Comparison of ENCODE assay signal across 8 cellular contexts in genomic region chr6:36838896-36839818, GRCh38. TPM values are rescaled to one million over a fixed set of nuclear protein-coding genes. Genes with fewer than 3 reads are reported as not detected.
A peak's percentile ranks its signal among the peaks of the same experiment; 100 is the strongest.
DNase-seq lines count a peak whose midpoint lies in the region; ATAC-seq, FAIRE-seq and TF ChIP-seq lines count a peak whose summit lies in the region.

CPNE5 (minus strand) TSS chr6:36839444; CDS start chr6:36839377, 67 bp downstream.

- H3K4me1 ChIP-seq in DOHH2 (ENCODE audit: control insufficient read depth, low read length) (peaks cover 4% of the 10 kb centered on the region; the same call in 1 of the 2 replicates), PC-9 (replicated peaks; ENCODE audit: insufficient read depth) (no peaks in the 10 kb centered on the region), endothelial cell of umbilical vein (ENCODE audit: control insufficient read depth, extremely low read depth, insufficient read depth, low read length) (peaks cover 24% of the 10 kb centered on the region), neutrophil (ENCODE audit: control insufficient read depth in 1 of 2, insufficient read depth in 1 of 2, low read depth in 1 of 2, low read length in 1 of 2) (peaks cover 16 to 23% of the 10 kb centered on the region in 2 experiments)

- H3K4me3 ChIP-seq in DOHH2 (ENCODE audit: low read length) (peak within 1 kb of the TSS; percentile 48), PC-9 (peak within 1 kb of the TSS; percentile 33; the same call in 1 of the 2 replicates), endothelial cell of umbilical vein (replicated peaks in 1 of 3; ENCODE audit: insufficient read depth in 1 of 3, low read depth in 1 of 3, low read length in 3 of 3) (peak within 1 kb of the TSS; percentile 37 to 85 (median 62)), neutrophil (ENCODE audit: low read depth in 1 of 2, low read length in 1 of 2) (peak within 1 kb of the TSS; percentile 38 to 53)

- BruUV-seq in PC-9 (replicated peaks; lab: Mats Ljungman, UMichigan) (no TSS peak), endothelial cell of umbilical vein (replicated peaks; lab: Mats Ljungman, UMichigan) (TSS peak; percentile 38)

- POLR2A ChIA-PET in PC-9 (lab: Charles Lee; ENCODE audit: unreplicated experiment) (no interaction called here), endothelial cell of umbilical vein (lab: Charles Lee) (no interaction called here)

- no peaks in the 10 kb centered on the region for H3K9me3 ChIP-seq in DOHH2 (ENCODE audit: control insufficient read depth, insufficient read depth, low read length)
- H3K9me3 ChIP-seq in PC-9 (ENCODE audit: insufficient read depth, low read depth): no peaks in the 10 kb centered on the region
- no peaks in the 10 kb centered on the region for H3K9me3 ChIP-seq in endothelial cell of umbilical vein (replicated peaks; ENCODE audit: control insufficient read depth, insufficient read depth, low read length)
- no peaks in the 10 kb centered on the region for H3K9me3 ChIP-seq in neutrophil

- H4K20me1 ChIP-seq in DOHH2 (ENCODE audit: control insufficient read depth, insufficient read depth, low read depth, low read length) (no peaks in the 10 kb centered on the region), PC-9 (ENCODE audit: insufficient read depth) (no peaks in the 10 kb centered on the region), endothelial cell of umbilical vein (replicated peaks; ENCODE audit: control insufficient read depth, extremely low read depth, insufficient read depth, low read length) (no peaks in the 10 kb centered on the region)

- H3K27me3 ChIP-seq in DOHH2 (ENCODE audit: control insufficient read depth, low read length) (peaks cover 49% of the 10 kb centered on the region), PC-9 (ENCODE audit: insufficient read depth, low read depth) (peaks cover 14% of the 10 kb centered on the region), endothelial cell of umbilical vein (ENCODE audit: control insufficient read depth in 2 of 2, insufficient read depth in 2 of 2, low read length in 2 of 2) (no peaks in the 10 kb centered on the region), neutrophil (peaks cover 58% of the 10 kb centered on the region)

- ATAC-seq in HG02970 (IDR thresholded peaks at IDR 0.05; ENCODE audit: low FRiP score, unreplicated experiment) (no peak), GM21737 (IDR thresholded peaks at IDR 0.05; ENCODE audit: unreplicated experiment) (no peak)

- H3K9me2 ChIP-seq in DOHH2 (replicated peaks; ENCODE audit: control insufficient read depth, low read length) (no peaks in the 10 kb centered on the region), PC-9 (ENCODE audit: insufficient read depth) (no peaks in the 10 kb centered on the region)

- H3K9me1 ChIP-seq in endothelial cell of umbilical vein (replicated peaks; ENCODE audit: control insufficient read depth, extremely low read depth, insufficient read depth, low read length): no peaks in the 10 kb centered on the region

- no peak within 1 kb of the TSS for H2AFZ ChIP-seq in PC-9
- H2AFZ ChIP-seq in endothelial cell of umbilical vein (ENCODE audit: low read depth, low read length): peak within 1 kb of the TSS; percentile 48

- TF ChIP-seq POLR2A in endothelial cell of umbilical vein (IDR thresholded peaks at IDR 0.05; ENCODE audit: low read depth, low read length): no peak

- dilution Hi-C loops in endothelial cell of umbilical vein (cut with MboI; ENCODE audit: extremely low pct_ligation_motif_present, low sequenced_read_pairs): no loop called here

- H3K79me2 ChIP-seq in DOHH2 (ENCODE audit: control insufficient read depth, low read length) (no peaks in the 10 kb centered on the region), PC-9 (ENCODE audit: low read depth) (no peaks in the 10 kb centered on the region), endothelial cell of umbilical vein (ENCODE audit: control insufficient read depth, insufficient read depth, low read length) (no peaks in the 10 kb centered on the region)

- H3K36me3 ChIP-seq in DOHH2 (ENCODE audit: control insufficient read depth, low read length) (no peaks in the 10 kb centered on the region), PC-9 (ENCODE audit: low read depth) (no peaks in the 10 kb centered on the region), endothelial cell of umbilical vein (ENCODE audit: control insufficient read depth in 2 of 2, extremely low read depth in 1 of 2, insufficient read depth in 2 of 2, low read length in 2 of 2) (no peaks in the 10 kb centered on the region), neutrophil (no peaks in the 10 kb centered on the region)

- H3K9ac ChIP-seq in endothelial cell of umbilical vein (replicated peaks; ENCODE audit: extremely low read depth, insufficient read depth, low read length): peak within 1 kb of the TSS; percentile 69

- TF ChIP-seq CTCF in DOHH2 (IDR thresholded peaks at IDR 0.05; ENCODE audit: low read depth, low read length, poor library complexity, severe bottlenecking) (no peak), PC-9 (conservative IDR thresholded peaks at IDR 0.05) (no peak), endothelial cell of umbilical vein (IDR thresholded peaks at IDR 0.05; ENCODE audit: extremely low read depth in 1 of 2, insufficient read depth in 1 of 2, low read depth in 1 of 2, low read length in 2 of 2) (no peak), neutrophil (IDR thresholded peaks at IDR 0.05) (no peak)

- no peaks in the 10 kb centered on the region for H3F3A ChIP-seq in DOHH2 (ENCODE audit: control insufficient read depth, insufficient read depth)
- 0 out of 2 replicates have a peak, but pooled peaks cover 8% of the 10 kb centered on the region for H3F3A ChIP-seq in PC-9 (ENCODE audit: insufficient read depth, low read depth)

- H3K4me2 ChIP-seq in DOHH2 (ENCODE audit: low read length) (peak within 1 kb of the TSS; percentile 65), PC-9 (peak within 1 kb of the TSS; percentile 34; the same call in 1 of the 2 replicates), endothelial cell of umbilical vein (ENCODE audit: insufficient read depth, low read length) (peak within 1 kb of the TSS; percentile 80)

- H3K27ac ChIP-seq in DOHH2 (ENCODE audit: low read depth, low read length): no peak within 1 kb of the TSS
- H3K27ac ChIP-seq in PC-9: no peak within 1 kb of the TSS
- no peak within 1 kb of the TSS for H3K27ac ChIP-seq in endothelial cell of umbilical vein (ENCODE audit: insufficient read depth, low read depth, low read length)
- H3K27ac ChIP-seq in neutrophil: no peak within 1 kb of the TSS

- DNase-seq in PC-9 (no peak), endothelial cell of umbilical vein (ENCODE audit: low read depth, low spot score) (no peak), posterior vena cava (ENCODE audit: low spot score) (no peak), medulla oblongata (ENCODE audit: extremely low spot score) (no peak)

- CTCF ChIA-PET in PC-9 (lab: Charles Lee) (no interaction called here), endothelial cell of umbilical vein (lab: Charles Lee) (interaction anchor here (1.0 kb wide), 1 partner anchor 73 kb away, joined by 3 read pairs; no protein-coding TSS in a partner anchor)

- intact Hi-C loops in PC-9 (cut with micrococcal nuclease; ENCODE audit: unreplicated experiment): no loop called here
- intact Hi-C loops in endothelial cell of umbilical vein (cut with micrococcal nuclease): loop anchor here (1.0 kb wide), 1 partner anchor 11 kb away; no protein-coding TSS in a partner anchor
- intact Hi-C loops in posterior vena cava (cut with DNase I): loop anchor here in 1 of 2 donors (1.0 kb wide), 1 partner anchor 73 kb away; no protein-coding TSS in a partner anchor

- peak; percentile 55 for FAIRE-seq in endothelial cell of umbilical vein (lab: Jason Lieb, UNC)

TF ChIP-seq in endothelial cell of umbilical vein, 7 proteins besides CTCF, POLR2A, EP300 and RAD21:
- TF ChIP-seq MYC (IDR thresholded peaks at IDR 0.05; ENCODE audit: low read depth, low read length) (no peak), FOS (IDR thresholded peaks at IDR 0.05; ENCODE audit: borderline replicate concordance, insufficient read depth, low read length) (no peak), MAX (IDR thresholded peaks at IDR 0.05; ENCODE audit: insufficient read depth, insufficient read length) (no peak), JUN (IDR thresholded peaks at IDR 0.05; ENCODE audit: borderline replicate concordance, insufficient read depth, insufficient read length, low read depth) (no peak), EZH2 (IDR thresholded peaks at IDR 0.05; ENCODE audit: borderline replicate concordance, low read depth, low read length, severe bottlenecking) (no peak), GATA2 (IDR thresholded peaks at IDR 0.05; ENCODE audit: insufficient read depth, insufficient read length, low read depth, low read length) (no peak), POLR2AphosphoS5 (IDR thresholded peaks at IDR 0.05; ENCODE audit: insufficient read depth, low read depth, low read length) (no peak)

RNA-seq across cellular contexts. Expression of gene CPNE5, which starts in this region (rescaled TPM):
- 0.37 and 0.40 TPM in 2 replicates for total RNA-seq in PC-9 (2021)
- total RNA-seq in endothelial cell of umbilical vein: 18.8 and 32.1 TPM in 2 replicates
- polyA plus RNA-seq in endothelial cell of umbilical vein: 49.4 and 55.8 TPM in 2 replicates
- polyA plus RNA-seq in endothelial cell of umbilical vein (2011; cell fraction: cytosol; rRNA removed): 20.9 and 29.8 TPM in 2 replicates
- polyA plus RNA-seq in endothelial cell of umbilical vein (2011; cell fraction: nucleus; rRNA removed): 81.7 and 123 TPM in 2 replicates
- polyA plus RNA-seq in endothelial cell of umbilical vein (2012): 20.1 and 32.6 TPM in 2 replicates
- 54.3 and 55.2 TPM in 2 replicates for polyA minus RNA-seq in endothelial cell of umbilical vein
- not detected for polyA minus RNA-seq in endothelial cell of umbilical vein (2011; cell fraction: cytosol; rRNA and poly(A)+ RNA removed)
- polyA minus RNA-seq in endothelial cell of umbilical vein (2011; cell fraction: nucleus; rRNA and poly(A)+ RNA removed): 41.6 and 53.7 TPM in 2 replicates
- total RNA-seq in posterior vena cava: 1 to 10 TPM; 5.2 to 5.4 TPM
